In the genomic region with DNA sequence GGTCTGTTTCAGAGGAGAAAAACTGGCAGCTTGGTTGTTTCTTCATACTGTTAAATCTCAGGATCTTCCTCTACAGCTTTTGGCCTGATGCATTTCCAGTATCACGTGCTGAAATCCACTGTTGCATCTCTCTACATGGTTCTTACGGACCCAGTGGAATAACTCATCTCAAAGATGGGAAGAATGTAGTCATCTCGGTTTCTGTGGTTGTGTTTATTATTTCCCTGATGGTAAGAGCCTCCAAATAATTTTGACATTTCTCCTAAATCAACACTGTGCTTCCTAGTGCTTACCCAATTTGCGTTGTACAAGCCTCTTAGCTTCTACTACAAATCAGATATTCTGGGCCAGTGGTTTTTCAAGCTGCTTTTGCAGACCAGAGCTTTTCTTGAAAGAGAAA, we compare ENCODE assay signal across 26 cellular contexts.
DNase-seq lines count a peak whose midpoint lies in the region; ATAC-seq, FAIRE-seq and TF ChIP-seq lines count a peak whose summit lies in the region.
"Had no signal": no experiment of that assay in that cellular context is flagged by ENCODE, and none has a peak within 500 bp of the region (broad histone marks: within the 10 kb centered on the region; RNA-seq: fewer than 3 reads in every experiment).

No MANE protein-coding gene starts in this region.

- no peak overlapping the region for H3K4me2 ChIP-seq in IMR-90 (ENCODE audit: low read depth, low read length)
- H3K4me2 ChIP-seq in H1 (ENCODE audit: insufficient read depth in 1 of 2, low read depth in 2 of 2, low read length in 2 of 2) = no peak overlapping the region
- H3K4me2 ChIP-seq in mesenchymal stem cell (ENCODE audit: low read length, poor library complexity, severe bottlenecking) = no peak overlapping the region

- no peak overlapping the region for H2AK9ac ChIP-seq in IMR-90 (replicated peaks; ENCODE audit: low read depth, low read length, poor library complexity)

- H3K18ac ChIP-seq in IMR-90 (ENCODE audit: low read depth, low read length) (no peak overlapping the region), H1 (ENCODE audit: extremely low read depth, low read length) (no peak overlapping the region), mesenchymal stem cell (ENCODE audit: low read depth in 1 of 2, low read length in 2 of 2) (no peak overlapping the region)

- H2BK120ac ChIP-seq in IMR-90 (ENCODE audit: low read depth, low read length) (no peak overlapping the region), H1 (replicated peaks; ENCODE audit: low read depth, low read length) (no peak overlapping the region), mesenchymal stem cell (ENCODE audit: low read depth, low read length) (no peak overlapping the region)

- H3K4me3 Mint-ChIP-seq in T-helper 17 cell = no peak overlapping the region
- H3K4me3 Mint-ChIP-seq: activated CD8-positive, alpha-beta memory T cell treated with anti-CD3 and anti-CD28 coated beads, Interleukin-2, amount 10 ng/mL, durations not matched to agents 7 days and 5 days; activated naive CD4-positive, alpha-beta T cell treated with anti-CD3 and anti-CD28 coated beads, Interleukin-2, amount 50 U/mL, for 24 hours; activated T-helper 1 cell treated with anti-CD3 and anti-CD28 coated beads, Interleukin-12 subunit alpha, Interleukin-12 subunit beta, Interleukin-2, Interleukin-4 antibody, amounts not matched to agents 30 ng/mL and 10 ng/mL and 1 ng/mL, durations not matched to agents 14 hours and 24 hours and 36 hours; CD14-positive monocyte; dendritic cell treated with granulocyte-macrophage colony-stimulating factor and Interleukin-4, amounts not matched to agents 40 ng/mL and 50 ng/mL, for 4 days; type B pancreatic cell had no signal

- no peak overlapping the region for H2BK12ac ChIP-seq in H1 (ENCODE audit: low read depth, low read length)
- no peak overlapping the region for H2BK12ac ChIP-seq in mesenchymal stem cell (ENCODE audit: low read length in 2 of 2)

- no peak overlapping the region for H3K27ac ChIP-seq in IMR-90 (ENCODE audit: insufficient read depth, low read length)
- no peak overlapping the region for H3K27ac ChIP-seq in H1 (ENCODE audit: low read depth, low read length)
- H3K27ac ChIP-seq in mesenchymal stem cell (ENCODE audit: low read length, poor library complexity, severe bottlenecking) = no peak overlapping the region
- no peak overlapping the region for H3K27ac ChIP-seq in effector memory CD4-positive, alpha-beta T cell (ENCODE audit: insufficient read depth, low read length, poor library complexity, severe bottlenecking)
- H3K27ac ChIP-seq: body of pancreas, SK-N-MC had no signal

- H3K27me3 Mint-ChIP-seq in T-helper 17 cell = no peaks in the 10 kb centered on the region
- H3K27me3 Mint-ChIP-seq: activated CD8-positive, alpha-beta memory T cell treated with anti-CD3 and anti-CD28 coated beads, Interleukin-2, amount 10 ng/mL, durations not matched to agents 7 days and 5 days; activated naive CD4-positive, alpha-beta T cell treated with anti-CD3 and anti-CD28 coated beads, Interleukin-2, amount 50 U/mL, for 24 hours; dendritic cell treated with granulocyte-macrophage colony-stimulating factor and Interleukin-4, amounts not matched to agents 40 ng/mL and 50 ng/mL, for 4 days; type B pancreatic cell had no signal

- no peak for ATAC-seq in IMR-90 (ENCODE audit: low read depth)
- no peak for ATAC-seq in T-helper 17 cell
- no peak for ATAC-seq in GM19452 (IDR thresholded peaks at IDR 0.05; ENCODE audit: unreplicated experiment)
- ATAC-seq: activated CD8-positive, alpha-beta memory T cell treated with anti-CD3 and anti-CD28 coated beads, Interleukin-2, amount 10 ng/mL, durations not matched to agents 7 days and 5 days; body of pancreas had no signal

- H3K36me3 ChIP-seq in IMR-90 (ENCODE audit: control insufficient read depth, insufficient read depth, low read length) (no peaks in the 10 kb centered on the region), H1 (ENCODE audit: control insufficient read depth in 2 of 4, insufficient read depth in 4 of 4, low read length in 3 of 4) (no peaks in the 10 kb centered on the region), mesenchymal stem cell (ENCODE audit: control insufficient read depth in 1 of 2, insufficient read depth in 2 of 2, low read depth in 1 of 2, low read length in 2 of 2) (no peaks in the 10 kb centered on the region)
- H3K36me3 ChIP-seq in effector memory CD4-positive, alpha-beta T cell (ENCODE audit: control insufficient read depth, insufficient read depth, low read length) = no peaks in the 10 kb centered on the region

- no peaks in the 10 kb centered on the region for H3K4me1 ChIP-seq in IMR-90 (ENCODE audit: control insufficient read depth, insufficient read depth, low read length)
- H3K4me1 ChIP-seq in H1 (replicated peaks in 1 of 4; ENCODE audit: control insufficient read depth in 3 of 4, insufficient read depth in 4 of 4, low read length in 3 of 4) = no peaks in the 10 kb centered on the region
- H3K4me1 ChIP-seq in mesenchymal stem cell (ENCODE audit: control insufficient read depth, insufficient read depth, low read depth, low read length) = no peaks in the 10 kb centered on the region
- no peaks in the 10 kb centered on the region for H3K4me1 ChIP-seq in effector memory CD4-positive, alpha-beta T cell (ENCODE audit: control insufficient read depth, insufficient read depth, low read length, poor library complexity, severe bottlenecking)

- no peaks in the 10 kb centered on the region for H3K9me1 ChIP-seq in IMR-90 (ENCODE audit: insufficient read depth, low read length)

- H3K4ac ChIP-seq in IMR-90 (ENCODE audit: low read depth, low read length) = no peak overlapping the region
- no peak overlapping the region for H3K4ac ChIP-seq in H1 (replicated peaks; ENCODE audit: insufficient read length, low read depth, low read length)
- H3K4ac ChIP-seq in mesenchymal stem cell (ENCODE audit: low read depth in 1 of 2, low read length in 2 of 2) = no peak overlapping the region

- H2BK15ac ChIP-seq in IMR-90 (ENCODE audit: low read depth, low read length) = no peak overlapping the region
- H2BK15ac ChIP-seq in H1 (ENCODE audit: low read length) = no peak overlapping the region
- H2BK15ac ChIP-seq in mesenchymal stem cell (ENCODE audit: low read depth, poor library complexity, severe bottlenecking) = no peak overlapping the region

- H3K4me3 ChIP-seq in IMR-90 (ENCODE audit: insufficient read depth, low read depth, low read length) (no peak overlapping the region), H1 (ENCODE audit: extremely low read depth in 1 of 4, insufficient read depth in 2 of 4, low read depth in 3 of 4, low read length in 4 of 4) (no peak overlapping the region), mesenchymal stem cell (ENCODE audit: insufficient read depth in 1 of 2, low read depth in 1 of 2, low read length in 2 of 2) (no peak overlapping the region)
- no peak overlapping the region for H3K4me3 ChIP-seq in effector memory CD4-positive, alpha-beta T cell (ENCODE audit: insufficient read depth, low read depth, low read length, poor library complexity, severe bottlenecking)
- H3K4me3 ChIP-seq: body of pancreas, SK-N-MC had no signal

- TF ChIP-seq EP300 in H1 (IDR thresholded peaks at IDR 0.05; ENCODE audit: borderline replicate concordance in 1 of 2, low read depth in 2 of 2, low read length in 2 of 2) = no peak

- dilution Hi-C loops in IMR-90 (cut with HindIII; ENCODE audit: low sequenced_read_pairs, unreplicated experiment) = no loop called here

- CTCF ChIA-PET in IMR-90 (lab: Yijun Ruan, JAX) = interaction anchor here (0.6 kb wide), 1 partner anchor 278 kb away, joined by 3 read pairs; no protein-coding TSS in a partner anchor
- CTCF ChIA-PET in H1 (lab: Charles Lee; ENCODE audit: partially characterized antibody) = no interaction called here

- no peak overlapping the region for H3K27ac Mint-ChIP-seq in T-helper 17 cell
- H3K27ac Mint-ChIP-seq: activated CD8-positive, alpha-beta memory T cell treated with anti-CD3 and anti-CD28 coated beads, Interleukin-2, amount 10 ng/mL, durations not matched to agents 7 days and 5 days; activated naive CD4-positive, alpha-beta T cell treated with anti-CD3 and anti-CD28 coated beads, Interleukin-2, amount 50 U/mL, for 24 hours; activated T-helper 1 cell treated with anti-CD3 and anti-CD28 coated beads, Interleukin-12 subunit alpha, Interleukin-12 subunit beta, Interleukin-2, Interleukin-4 antibody, amounts not matched to agents 30 ng/mL and 10 ng/mL and 1 ng/mL, durations not matched to agents 14 hours and 24 hours and 36 hours; CD14-positive monocyte; dendritic cell treated with granulocyte-macrophage colony-stimulating factor and Interleukin-4, amounts not matched to agents 40 ng/mL and 50 ng/mL, for 4 days; type B pancreatic cell had no signal

- no peaks in the 10 kb centered on the region for H4K20me1 ChIP-seq in IMR-90 (ENCODE audit: insufficient read depth, low read length)
- no peaks in the 10 kb centered on the region for H4K20me1 ChIP-seq in H1 (replicated peaks in 1 of 2; ENCODE audit: control insufficient read depth in 1 of 2, insufficient read depth in 2 of 2, low read length in 2 of 2)

- H3K79me1 ChIP-seq in IMR-90 (ENCODE audit: low read depth in 1 of 2, low read length in 2 of 2) = no peaks in the 10 kb centered on the region
- H3K79me1 ChIP-seq in H1 (ENCODE audit: low read depth, low read length) = no peaks in the 10 kb centered on the region
- no peaks in the 10 kb centered on the region for H3K79me1 ChIP-seq in mesenchymal stem cell (replicated peaks; ENCODE audit: low read length, poor library complexity, severe bottlenecking)

- no TSS peak for BruUV-seq in IMR-90 (replicated peaks; lab: Mats Ljungman, UMichigan)

- DNase-seq in A172 (ENCODE audit: low spot score) = peak; percentile 1
- peak; percentile 10 for DNase-seq in IMR-90
- DNase-seq in H1 (ENCODE audit: low read depth in 1 of 2, low spot score in 2 of 2) = no peak
- DNase-seq in mesenchymal stem cell = peak; percentile 18
- DNase-seq in T-helper 17 cell = no peak
- no peak for DNase-seq in effector memory CD4-positive, alpha-beta T cell
- DNase-seq in NCI-H1048 (lab: John Stamatoyannopoulos, UW) = no peak
- DNase-seq: activated CD4-positive, alpha-beta T cell treated with anti-CD3 and anti-CD28 coated beads for 48 hours; activated CD8-positive, alpha-beta memory T cell treated with anti-CD3 and anti-CD28 coated beads, Interleukin-2, amount 10 ng/mL, durations not matched to agents 7 days and 5 days; body of pancreas; foreskin melanocyte; islet precursor cell; KG1; MV-4-11; NCI-H187; occipital lobe; retina; RPMI8226 had no signal

- no peaks in the 10 kb centered on the region for H3K9me3 ChIP-seq in IMR-90 (ENCODE audit: control insufficient read depth, insufficient read depth, low read length)
- H3K9me3 ChIP-seq in H1 (ENCODE audit: insufficient read depth in 2 of 2, low read depth in 1 of 2, low read length in 1 of 2) = no peaks in the 10 kb centered on the region
- H3K9me3 ChIP-seq in mesenchymal stem cell (ENCODE audit: control insufficient read depth, low read length) = no peaks in the 10 kb centered on the region
- no peaks in the 10 kb centered on the region for H3K9me3 ChIP-seq in T-helper 17 cell (ENCODE audit: control insufficient read depth, low read length, poor library complexity, severe bottlenecking)
- no peaks in the 10 kb centered on the region for H3K9me3 ChIP-seq in effector memory CD4-positive, alpha-beta T cell (ENCODE audit: control insufficient read depth, low read length)
- H3K9me3 ChIP-seq: body of pancreas had no signal

- H3K23ac ChIP-seq in IMR-90 (ENCODE audit: low read depth, low read length) (no peak overlapping the region), H1 (ENCODE audit: insufficient read length) (no peak overlapping the region), mesenchymal stem cell (ENCODE audit: low read length in 2 of 2) (no peak overlapping the region)

- no peaks in the 10 kb centered on the region for H3K79me2 ChIP-seq in H1 (ENCODE audit: control insufficient read depth in 1 of 2, insufficient read depth in 2 of 2, low read length in 2 of 2)

- H2BK20ac ChIP-seq in IMR-90 (ENCODE audit: low read depth, low read length) = no peak overlapping the region
- H2BK20ac ChIP-seq in H1 (ENCODE audit: low read length) = no peak overlapping the region

- H3K36me3 Mint-ChIP-seq in T-helper 17 cell (ENCODE audit: low read depth) = no peaks in the 10 kb centered on the region
- H3K36me3 Mint-ChIP-seq: activated CD8-positive, alpha-beta memory T cell treated with anti-CD3 and anti-CD28 coated beads, Interleukin-2, amount 10 ng/mL, durations not matched to agents 7 days and 5 days; activated naive CD4-positive, alpha-beta T cell treated with anti-CD3 and anti-CD28 coated beads, Interleukin-2, amount 50 U/mL, for 24 hours; CD14-positive monocyte; type B pancreatic cell had no signal

- no peak overlapping the region for H3K9ac ChIP-seq in IMR-90 (ENCODE audit: low read depth, low read length)
- no peak overlapping the region for H3K9ac ChIP-seq in H1 (replicated peaks in 1 of 4; ENCODE audit: extremely low read depth in 1 of 4, low read depth in 3 of 4, low read length in 3 of 4)
- H3K9ac ChIP-seq in mesenchymal stem cell (ENCODE audit: low read length) = peak overlapping the region; percentile 21

- H2AK5ac ChIP-seq in IMR-90 (ENCODE audit: low read depth, low read length) (no peak overlapping the region), H1 (ENCODE audit: low read depth, low read length) (no peak overlapping the region), mesenchymal stem cell (ENCODE audit: low read length, severe bottlenecking) (no peak overlapping the region)

- H3K4me1 Mint-ChIP-seq in T-helper 17 cell = no peaks in the 10 kb centered on the region
- H3K4me1 Mint-ChIP-seq: activated CD8-positive, alpha-beta memory T cell treated with anti-CD3 and anti-CD28 coated beads, Interleukin-2, amount 10 ng/mL, durations not matched to agents 7 days and 5 days; activated naive CD4-positive, alpha-beta T cell treated with anti-CD3 and anti-CD28 coated beads, Interleukin-2, amount 50 U/mL, for 24 hours; CD14-positive monocyte had no signal

- no peaks in the 10 kb centered on the region for H3K27me3 ChIP-seq in IMR-90 (ENCODE audit: control insufficient read depth, insufficient read depth, low read length)
- H3K27me3 ChIP-seq in H1 (replicated peaks in 1 of 4; ENCODE audit: control insufficient read depth in 3 of 4, extremely low read depth in 1 of 4, insufficient read depth in 3 of 4, low read length in 3 of 4) = no peaks in the 10 kb centered on the region
- no peaks in the 10 kb centered on the region for H3K27me3 ChIP-seq in mesenchymal stem cell (ENCODE audit: control insufficient read depth in 1 of 2, insufficient read depth in 1 of 2, low read length in 2 of 2)
- no peaks in the 10 kb centered on the region for H3K27me3 ChIP-seq in effector memory CD4-positive, alpha-beta T cell (replicated peaks; ENCODE audit: control insufficient read depth, insufficient read depth, low read length, poor library complexity, severe bottlenecking)

- H2AFZ ChIP-seq in IMR-90 (replicated peaks; ENCODE audit: low read length, poor library complexity) (no peak overlapping the region), H1 (ENCODE audit: low read length) (0 out of 2 replicates have a peak overlapping the region, but pooled peaks have one; percentile 51), mesenchymal stem cell (ENCODE audit: low read depth, low read length) (no peak overlapping the region)

- H2BK5ac ChIP-seq in IMR-90 (ENCODE audit: low read depth, low read length, poor library complexity, severe bottlenecking) (no peak overlapping the region), H1 (ENCODE audit: low read depth, low read length) (no peak overlapping the region), mesenchymal stem cell (ENCODE audit: low read depth, low read length, poor library complexity, severe bottlenecking) (no peak overlapping the region)

- TF ChIP-seq RAD21 in IMR-90 (IDR thresholded peaks at IDR 0.05; ENCODE audit: low read length) = no peak
- no peak for TF ChIP-seq RAD21 in H1 (IDR thresholded peaks at IDR 0.05 in 1 of 2, conservative IDR thresholded peaks at IDR 0.05 in 1 of 2; ENCODE audit: low read depth in 2 of 2, low read length in 2 of 2)

- TF ChIP-seq POLR2A in IMR-90 (IDR thresholded peaks at IDR 0.05; ENCODE audit: low read depth, low read length) = no peak
- no peak for TF ChIP-seq POLR2A in H1 (IDR thresholded peaks at IDR 0.05; ENCODE audit: control extremely low read depth in 1 of 2, low read depth in 2 of 2, low read length in 2 of 2)

- H4K5ac ChIP-seq in IMR-90 (ENCODE audit: low read depth, low read length) (no peak overlapping the region), H1 (ENCODE audit: insufficient read length, low read depth, low read length) (no peak overlapping the region)

- no peak for FAIRE-seq in H1 (lab: Jason Lieb, UNC)
- FAIRE-seq: G401.6 had no signal

- H3K56ac ChIP-seq in IMR-90 (ENCODE audit: extremely low read depth, insufficient read depth, low read length) = no peak overlapping the region
- no peak overlapping the region for H3K56ac ChIP-seq in H1 (replicated peaks; ENCODE audit: insufficient read length, low read depth, low read length)

- WGBS in IMR-90 (ENCODE audit: extremely low coverage in 2 of 2, insufficient read length in 1 of 2), 2 experiments = no CpG with 5 or more reads among the region's 4 CpGs
- 95% methylated on average over 4 of the region's 4 CpGs; no CpG with 5 or more reads in 1 of the 2 experiments for WGBS in H1 (ENCODE audit: extremely low coverage in 1 of 2, insufficient coverage in 1 of 2, insufficient read length in 1 of 2, insufficient replicate concordance in 2 of 2, low coverage in 1 of 2, low lambda C conversion rate in 2 of 2, missing lambda C conversion rate in 1 of 2), 2 experiments
- 80% methylated on average over 2 of the region's 4 CpGs for WGBS in mesenchymal stem cell

- H3K23me2 ChIP-seq in H1 (ENCODE audit: low read depth, low read length) = no peaks in the 10 kb centered on the region

- no peak overlapping the region for H4K8ac ChIP-seq in IMR-90 (ENCODE audit: low read depth in 2 of 2, low read length in 2 of 2)
- no peak overlapping the region for H4K8ac ChIP-seq in H1 (ENCODE audit: extremely low read depth, insufficient read depth, low read length)
- H4K8ac ChIP-seq in mesenchymal stem cell (ENCODE audit: low read length) = no peak overlapping the region

- H3K14ac ChIP-seq in IMR-90 (replicated peaks; ENCODE audit: low read depth, low read length) (no peak overlapping the region), H1 (ENCODE audit: insufficient read length) (no peak overlapping the region), mesenchymal stem cell (ENCODE audit: low read length in 2 of 2) (no peak overlapping the region)

- POLR2A ChIA-PET in IMR-90 (lab: Charles Lee; ENCODE audit: unreplicated experiment) = no interaction called here
- POLR2A ChIA-PET in H1 (lab: Charles Lee; ENCODE audit: partially characterized antibody) = no interaction called here

- in situ Hi-C loops in IMR-90 (cut with MboI; ENCODE audit: low sequenced_read_pairs) = no loop called here

- TF ChIP-seq CTCF in IMR-90 (conservative IDR thresholded peaks at IDR 0.05; ENCODE audit: low read depth, low read length) (no peak), H1 (IDR thresholded peaks at IDR 0.05; ENCODE audit: control extremely low read depth in 1 of 3, insufficient read depth in 1 of 3, low read depth in 1 of 3, low read length in 3 of 3) (no peak)

- intact Hi-C loops in IMR-90 (cut with micrococcal nuclease) = loop anchor here (5.0 kb wide), 1 partner anchor 149 kb away; no protein-coding TSS in a partner anchor

- H4K91ac ChIP-seq in IMR-90 (ENCODE audit: insufficient read depth, low read depth, low read length) = no peak overlapping the region
- H4K91ac ChIP-seq in H1 (replicated peaks; ENCODE audit: insufficient read length, low read length) = no peak overlapping the region
- no peak overlapping the region for H4K91ac ChIP-seq in mesenchymal stem cell (ENCODE audit: low read length)

Comparison
In these comparisons a context has a peak if more than half of its experiments do, and no peak if none do; other contexts are left out.
1. DNase-seq: peak in A172 (single experiment), IMR-90 (single experiment) and mesenchymal stem cell (single experiment); none in H1 (0 of 2), T-helper 17 cell (0 of 3), effector memory CD4-positive, alpha-beta T cell (0 of 3) and NCI-H1048 (single experiment).